1 cellular context compared by ENCODE assay signal in the genomic region with DNA sequence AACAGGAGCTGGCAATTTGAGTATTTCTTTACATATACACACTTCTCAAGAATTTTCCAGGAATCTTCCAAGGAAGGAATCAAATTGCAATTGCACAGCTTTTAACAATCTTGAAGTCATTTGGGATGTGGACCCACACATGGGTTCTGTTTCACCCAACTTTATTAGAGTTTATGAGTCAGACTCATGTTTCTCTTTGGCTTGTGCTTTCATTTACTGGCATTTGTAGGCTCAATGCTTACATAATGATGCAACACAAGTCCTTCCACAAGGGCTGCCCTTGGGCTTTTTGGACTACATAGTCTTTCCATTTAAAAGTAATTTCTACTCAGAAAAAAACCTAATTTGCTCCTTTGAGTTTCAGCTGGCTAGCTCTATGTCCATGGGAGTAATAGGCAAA.
TF ChIP-seq lines count a peak whose summit lies in the region.

No MANE protein-coding gene starts in this region.

TF ChIP-seq in SK-N-SH, 30 proteins besides CTCF, POLR2A, EP300 and RAD21 (continued from another document):
- TF ChIP-seq, protein P1, sequence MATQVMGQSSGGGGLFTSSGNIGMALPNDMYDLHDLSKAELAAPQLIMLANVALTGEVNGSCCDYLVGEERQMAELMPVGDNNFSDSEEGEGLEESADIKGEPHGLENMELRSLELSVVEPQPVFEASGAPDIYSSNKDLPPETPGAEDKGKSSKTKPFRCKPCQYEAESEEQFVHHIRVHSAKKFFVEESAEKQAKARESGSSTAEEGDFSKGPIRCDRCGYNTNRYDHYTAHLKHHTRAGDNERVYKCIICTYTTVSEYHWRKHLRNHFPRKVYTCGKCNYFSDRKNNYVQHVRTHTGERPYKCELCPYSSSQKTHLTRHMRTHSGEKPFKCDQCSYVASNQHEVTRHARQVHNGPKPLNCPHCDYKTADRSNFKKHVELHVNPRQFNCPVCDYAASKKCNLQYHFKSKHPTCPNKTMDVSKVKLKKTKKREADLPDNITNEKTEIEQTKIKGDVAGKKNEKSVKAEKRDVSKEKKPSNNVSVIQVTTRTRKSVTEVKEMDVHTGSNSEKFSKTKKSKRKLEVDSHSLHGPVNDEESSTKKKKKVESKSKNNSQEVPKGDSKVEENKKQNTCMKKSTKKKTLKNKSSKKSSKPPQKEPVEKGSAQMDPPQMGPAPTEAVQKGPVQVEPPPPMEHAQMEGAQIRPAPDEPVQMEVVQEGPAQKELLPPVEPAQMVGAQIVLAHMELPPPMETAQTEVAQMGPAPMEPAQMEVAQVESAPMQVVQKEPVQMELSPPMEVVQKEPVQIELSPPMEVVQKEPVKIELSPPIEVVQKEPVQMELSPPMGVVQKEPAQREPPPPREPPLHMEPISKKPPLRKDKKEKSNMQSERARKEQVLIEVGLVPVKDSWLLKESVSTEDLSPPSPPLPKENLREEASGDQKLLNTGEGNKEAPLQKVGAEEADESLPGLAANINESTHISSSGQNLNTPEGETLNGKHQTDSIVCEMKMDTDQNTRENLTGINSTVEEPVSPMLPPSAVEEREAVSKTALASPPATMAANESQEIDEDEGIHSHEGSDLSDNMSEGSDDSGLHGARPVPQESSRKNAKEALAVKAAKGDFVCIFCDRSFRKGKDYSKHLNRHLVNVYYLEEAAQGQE (IDR thresholded peaks at IDR 0.05; ENCODE audit: low read depth, low read length), result no peak
TF ChIP-seq in SK-N-SH: peak in this region for 3.
